Comparison of ENCODE assay signal across 17 cellular contexts in the genomic region with DNA sequence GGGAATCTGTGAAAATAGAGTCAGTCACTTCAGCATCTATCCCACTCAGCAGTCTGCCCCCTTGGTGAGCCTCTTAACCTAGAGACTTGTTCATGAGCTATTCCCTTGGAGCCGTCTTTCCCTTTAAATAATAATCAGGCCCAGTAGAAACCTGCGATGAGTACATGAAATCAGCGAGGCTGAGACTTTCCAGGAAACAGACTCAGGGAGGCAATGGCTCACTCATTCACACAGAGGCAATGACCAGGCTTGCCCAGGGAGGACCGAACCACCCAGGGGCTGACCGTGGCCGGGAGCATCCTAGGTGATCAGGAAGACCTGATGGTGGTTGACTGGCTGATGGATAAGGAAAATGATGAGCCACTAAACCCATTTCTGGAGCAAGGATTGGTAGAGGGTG.
"Had no signal": no experiment of that assay in that cellular context is flagged by ENCODE, and none has a peak within 500 bp of the region (broad histone marks: within the 10 kb centered on the region; RNA-seq: fewer than 3 reads in every experiment).

No MANE protein-coding gene starts in this region.

- H3K9me3 ChIP-seq: gastrocnemius medialis, right lobe of liver, suprapubic skin, thyroid gland, upper lobe of left lung, uterus had no signal

- H3K36me3 ChIP-seq: esophagus muscularis mucosa, gastrocnemius medialis, right lobe of liver, suprapubic skin, thyroid gland, upper lobe of left lung, uterus had no signal

- H3K27ac ChIP-seq: esophagus muscularis mucosa, gastrocnemius medialis, right lobe of liver, suprapubic skin, thyroid gland, upper lobe of left lung, uterus had no signal

- H3K36me3 Mint-ChIP-seq: stimulated activated effector memory CD8-positive, alpha-beta T cell treated with anti-CD3 and anti-CD28 coated beads, Interleukin-12 subunit alpha, Interleukin-12 subunit beta, amount 100 ng/mL, for 72 hours had no signal

- H3K4me1 Mint-ChIP-seq: stimulated activated effector memory CD8-positive, alpha-beta T cell treated with anti-CD3 and anti-CD28 coated beads, Interleukin-12 subunit alpha, Interleukin-12 subunit beta, amount 100 ng/mL, for 72 hours had no signal

- H3K27me3 ChIP-seq: esophagus muscularis mucosa, gastrocnemius medialis, right lobe of liver, suprapubic skin, thyroid gland, upper lobe of left lung, uterus had no signal

- H3K27ac Mint-ChIP-seq: dendritic cell treated with granulocyte-macrophage colony-stimulating factor and Interleukin-4, amounts not matched to agents 40 ng/mL and 50 ng/mL, for 4 days; stimulated activated effector memory CD8-positive, alpha-beta T cell treated with anti-CD3 and anti-CD28 coated beads, Interleukin-12 subunit alpha, Interleukin-12 subunit beta, amount 100 ng/mL, for 72 hours had no signal

- H3K9me3 Mint-ChIP-seq: dendritic cell treated with granulocyte-macrophage colony-stimulating factor and Interleukin-4, amounts not matched to agents 40 ng/mL and 50 ng/mL, for 4 days had no signal

- H3K4me3 Mint-ChIP-seq: dendritic cell treated with granulocyte-macrophage colony-stimulating factor and Interleukin-4, amounts not matched to agents 40 ng/mL and 50 ng/mL, for 4 days; naive thymus-derived CD8-positive, alpha-beta T cell; stimulated activated effector memory CD8-positive, alpha-beta T cell treated with anti-CD3 and anti-CD28 coated beads, Interleukin-12 subunit alpha, Interleukin-12 subunit beta, amount 100 ng/mL, for 72 hours had no signal

- H3K4me3 ChIP-seq: esophagus muscularis mucosa, gastrocnemius medialis, right lobe of liver, suprapubic skin, thyroid gland, upper lobe of left lung, uterus had no signal

- DNase-seq: cerebellar nuclear complex; gastrocnemius medialis; glutamatergic neuron; kidney; naive thymus-derived CD8-positive, alpha-beta T cell; posterior cingulate gyrus; right lobe of liver; stimulated activated CD4-positive, alpha-beta T cell treated with anti-CD3 and anti-CD28 coated beads, Interleukin-4, amount 100 ng/mL, for 1 hour; stimulated activated CD8-positive, alpha-beta memory T cell treated with anti-CD3 and anti-CD28 coated beads, Interleukin-4, amount 100 ng/mL, for 48 hours; stimulated activated naive CD8-positive, alpha-beta T cell treated with anti-CD3 and anti-CD28 coated beads, Interleukin-15, Interleukin-2, amounts not matched to agents 100 U/mL and 50 U/mL, for 24 hours; thyroid gland; upper lobe of left lung; uterus had no signal

- ATAC-seq: gastrocnemius medialis; naive thymus-derived CD8-positive, alpha-beta T cell; right lobe of liver; stimulated activated effector memory CD8-positive, alpha-beta T cell treated with anti-CD3 and anti-CD28 coated beads, Interleukin-12 subunit alpha, Interleukin-12 subunit beta, amount 100 ng/mL, for 72 hours; stimulated activated naive CD8-positive, alpha-beta T cell treated with anti-CD3 and anti-CD28 coated beads, Interleukin-15, Interleukin-2, amounts not matched to agents 100 U/mL and 50 U/mL, for 24 hours had no signal

- H3K4me1 ChIP-seq: gastrocnemius medialis, right lobe of liver, suprapubic skin, uterus had no signal
